2 cellular contexts compared by ENCODE assay signal in the genomic region with DNA sequence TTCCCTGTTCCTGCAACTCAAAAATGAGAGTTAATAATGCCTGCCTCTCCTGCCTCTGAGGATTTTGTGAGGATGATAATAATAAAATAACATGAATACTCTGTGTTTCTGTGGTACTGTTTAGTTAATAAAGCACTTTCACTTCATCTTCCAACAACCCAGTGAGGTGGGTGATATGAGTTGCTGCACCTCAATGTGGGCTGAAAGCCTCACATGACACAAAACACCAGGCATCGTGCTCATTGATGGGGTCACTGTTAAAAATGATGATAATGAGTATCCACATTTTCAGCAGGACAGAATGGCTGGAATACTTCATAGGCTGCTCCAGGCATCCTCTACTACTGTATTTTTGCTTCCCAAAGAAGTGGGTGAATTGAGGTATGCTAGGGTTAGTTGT.
TF ChIP-seq lines count a peak whose summit lies in the region.

No MANE protein-coding gene starts in this region.

TF ChIP-seq in GM12878, 131 proteins besides CTCF, POLR2A, EP300 and RAD21 (continued from another document):
- TF ChIP-seq ZSCAN29 (IDR thresholded peaks at IDR 0.05) (no peak), BHLHE40 (IDR thresholded peaks at IDR 0.05; ENCODE audit: borderline replicate concordance in 1 of 2, low read depth in 2 of 2, low read length in 1 of 2) (peak; percentile 32 to 87; a peak in 2 of 4 replicates), DPF2 (IDR thresholded peaks at IDR 0.05) (peak; percentile 87), RUNX3 (IDR thresholded peaks at IDR 0.05; ENCODE audit: low read length) (peak; percentile 77), SPI1 (IDR thresholded peaks at IDR 0.05; ENCODE audit: borderline replicate concordance, insufficient read depth, low read depth, low read length) (peak; percentile 41; the same call in 1 of the 2 replicates), NBN (IDR thresholded peaks at IDR 0.05) (0 out of 2 replicates have a peak, but pooled peaks have one; percentile 33), SP1 (IDR thresholded peaks at IDR 0.05; ENCODE audit: low read depth, low read length) (no peak), IKZF2 (IDR thresholded peaks at IDR 0.05) (peak; percentile 66; a peak in 3 of 4 replicates), TARDBP (IDR thresholded peaks at IDR 0.05; ENCODE audit: borderline replicate concordance) (no peak), TCF12 (IDR thresholded peaks at IDR 0.05; ENCODE audit: low read depth, low read length) (0 out of 2 replicates have a peak, but pooled peaks have one; percentile 25), ATF7 (IDR thresholded peaks at IDR 0.05; ENCODE audit: low read depth) (peak; percentile 53), IRF4 (IDR thresholded peaks at IDR 0.05; ENCODE audit: low read depth, low read length) (peak; percentile 36; the same call in 1 of the 2 replicates), STAT1 (conservative IDR thresholded peaks at IDR 0.05) (no peak), RBBP5 (conservative IDR thresholded peaks at IDR 0.05) (no peak), NR2F1 (conservative IDR thresholded peaks at IDR 0.05) (0 out of 2 replicates have a peak, but pooled peaks have one; percentile 30), MEF2B (IDR thresholded peaks at IDR 0.05; ENCODE audit: partially characterized antibody, poor library complexity, severe bottlenecking) (peak; percentile 17), EGR1 (IDR thresholded peaks at IDR 0.05; ENCODE audit: borderline replicate concordance in 1 of 2, low read depth in 2 of 2, low read length in 2 of 2) (no peak), BMI1 (IDR thresholded peaks at IDR 0.05; ENCODE audit: borderline replicate concordance) (peak; percentile 50; the same call in 1 of the 2 replicates), CHD1 (IDR thresholded peaks at IDR 0.05; ENCODE audit: low read depth, low read length) (no peak)
- TF ChIP-seq, protein P1, sequence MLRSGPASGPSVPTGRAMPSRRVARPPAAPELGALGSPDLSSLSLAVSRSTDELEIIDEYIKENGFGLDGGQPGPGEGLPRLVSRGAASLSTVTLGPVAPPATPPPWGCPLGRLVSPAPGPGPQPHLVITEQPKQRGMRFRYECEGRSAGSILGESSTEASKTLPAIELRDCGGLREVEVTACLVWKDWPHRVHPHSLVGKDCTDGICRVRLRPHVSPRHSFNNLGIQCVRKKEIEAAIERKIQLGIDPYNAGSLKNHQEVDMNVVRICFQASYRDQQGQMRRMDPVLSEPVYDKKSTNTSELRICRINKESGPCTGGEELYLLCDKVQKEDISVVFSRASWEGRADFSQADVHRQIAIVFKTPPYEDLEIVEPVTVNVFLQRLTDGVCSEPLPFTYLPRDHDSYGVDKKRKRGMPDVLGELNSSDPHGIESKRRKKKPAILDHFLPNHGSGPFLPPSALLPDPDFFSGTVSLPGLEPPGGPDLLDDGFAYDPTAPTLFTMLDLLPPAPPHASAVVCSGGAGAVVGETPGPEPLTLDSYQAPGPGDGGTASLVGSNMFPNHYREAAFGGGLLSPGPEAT (IDR thresholded peaks at IDR 0.05; ENCODE audit: low read depth): peak; percentile 63; the same call in 1 of the 2 replicates
- TF ChIP-seq, protein P2, sequence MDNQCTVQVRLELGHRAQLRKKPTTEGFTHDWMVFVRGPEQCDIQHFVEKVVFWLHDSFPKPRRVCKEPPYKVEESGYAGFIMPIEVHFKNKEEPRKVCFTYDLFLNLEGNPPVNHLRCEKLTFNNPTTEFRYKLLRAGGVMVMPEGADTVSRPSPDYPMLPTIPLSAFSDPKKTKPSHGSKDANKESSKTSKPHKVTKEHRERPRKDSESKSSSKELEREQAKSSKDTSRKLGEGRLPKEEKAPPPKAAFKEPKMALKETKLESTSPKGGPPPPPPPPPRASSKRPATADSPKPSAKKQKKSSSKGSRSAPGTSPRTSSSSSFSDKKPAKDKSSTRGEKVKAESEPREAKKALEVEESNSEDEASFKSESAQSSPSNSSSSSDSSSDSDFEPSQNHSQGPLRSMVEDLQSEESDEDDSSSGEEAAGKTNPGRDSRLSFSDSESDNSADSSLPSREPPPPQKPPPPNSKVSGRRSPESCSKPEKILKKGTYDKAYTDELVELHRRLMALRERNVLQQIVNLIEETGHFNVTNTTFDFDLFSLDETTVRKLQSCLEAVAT (IDR thresholded peaks at IDR 0.05): peak; percentile 50; the same call in 1 of the 2 replicates

TF ChIP-seq in GM23338, 12 proteins besides CTCF, POLR2A, EP300 and RAD21:
- TF ChIP-seq, protein P3, sequence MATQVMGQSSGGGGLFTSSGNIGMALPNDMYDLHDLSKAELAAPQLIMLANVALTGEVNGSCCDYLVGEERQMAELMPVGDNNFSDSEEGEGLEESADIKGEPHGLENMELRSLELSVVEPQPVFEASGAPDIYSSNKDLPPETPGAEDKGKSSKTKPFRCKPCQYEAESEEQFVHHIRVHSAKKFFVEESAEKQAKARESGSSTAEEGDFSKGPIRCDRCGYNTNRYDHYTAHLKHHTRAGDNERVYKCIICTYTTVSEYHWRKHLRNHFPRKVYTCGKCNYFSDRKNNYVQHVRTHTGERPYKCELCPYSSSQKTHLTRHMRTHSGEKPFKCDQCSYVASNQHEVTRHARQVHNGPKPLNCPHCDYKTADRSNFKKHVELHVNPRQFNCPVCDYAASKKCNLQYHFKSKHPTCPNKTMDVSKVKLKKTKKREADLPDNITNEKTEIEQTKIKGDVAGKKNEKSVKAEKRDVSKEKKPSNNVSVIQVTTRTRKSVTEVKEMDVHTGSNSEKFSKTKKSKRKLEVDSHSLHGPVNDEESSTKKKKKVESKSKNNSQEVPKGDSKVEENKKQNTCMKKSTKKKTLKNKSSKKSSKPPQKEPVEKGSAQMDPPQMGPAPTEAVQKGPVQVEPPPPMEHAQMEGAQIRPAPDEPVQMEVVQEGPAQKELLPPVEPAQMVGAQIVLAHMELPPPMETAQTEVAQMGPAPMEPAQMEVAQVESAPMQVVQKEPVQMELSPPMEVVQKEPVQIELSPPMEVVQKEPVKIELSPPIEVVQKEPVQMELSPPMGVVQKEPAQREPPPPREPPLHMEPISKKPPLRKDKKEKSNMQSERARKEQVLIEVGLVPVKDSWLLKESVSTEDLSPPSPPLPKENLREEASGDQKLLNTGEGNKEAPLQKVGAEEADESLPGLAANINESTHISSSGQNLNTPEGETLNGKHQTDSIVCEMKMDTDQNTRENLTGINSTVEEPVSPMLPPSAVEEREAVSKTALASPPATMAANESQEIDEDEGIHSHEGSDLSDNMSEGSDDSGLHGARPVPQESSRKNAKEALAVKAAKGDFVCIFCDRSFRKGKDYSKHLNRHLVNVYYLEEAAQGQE (IDR thresholded peaks at IDR 0.05; ENCODE audit: unreplicated experiment): no peak
- TF ChIP-seq ZNF114 (CRISPR knock-in tag; IDR thresholded peaks at IDR 0.05) (no peak), JUNB (IDR thresholded peaks at IDR 0.05; ENCODE audit: unreplicated experiment) (no peak), EZH2 (IDR thresholded peaks at IDR 0.05; ENCODE audit: low read depth, unreplicated experiment) (no peak), CREB1 (CRISPR knock-in tag; IDR thresholded peaks at IDR 0.05; ENCODE audit: low read depth) (no peak), EZH2phosphoT487 (IDR thresholded peaks at IDR 0.05; ENCODE audit: unreplicated experiment) (no peak), POLR2AphosphoS5 (IDR thresholded peaks at IDR 0.05; ENCODE audit: low read depth) (no peak), STAT1 (IDR thresholded peaks at IDR 0.05; ENCODE audit: unreplicated experiment) (no peak)
- TF ChIP-seq, protein P4, sequence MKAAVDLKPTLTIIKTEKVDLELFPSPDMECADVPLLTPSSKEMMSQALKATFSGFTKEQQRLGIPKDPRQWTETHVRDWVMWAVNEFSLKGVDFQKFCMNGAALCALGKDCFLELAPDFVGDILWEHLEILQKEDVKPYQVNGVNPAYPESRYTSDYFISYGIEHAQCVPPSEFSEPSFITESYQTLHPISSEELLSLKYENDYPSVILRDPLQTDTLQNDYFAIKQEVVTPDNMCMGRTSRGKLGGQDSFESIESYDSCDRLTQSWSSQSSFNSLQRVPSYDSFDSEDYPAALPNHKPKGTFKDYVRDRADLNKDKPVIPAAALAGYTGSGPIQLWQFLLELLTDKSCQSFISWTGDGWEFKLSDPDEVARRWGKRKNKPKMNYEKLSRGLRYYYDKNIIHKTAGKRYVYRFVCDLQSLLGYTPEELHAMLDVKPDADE (IDR thresholded peaks at IDR 0.05): no peak
TF ChIP-seq in GM23338: peak in this region for 0.
